In the genomic region with DNA sequence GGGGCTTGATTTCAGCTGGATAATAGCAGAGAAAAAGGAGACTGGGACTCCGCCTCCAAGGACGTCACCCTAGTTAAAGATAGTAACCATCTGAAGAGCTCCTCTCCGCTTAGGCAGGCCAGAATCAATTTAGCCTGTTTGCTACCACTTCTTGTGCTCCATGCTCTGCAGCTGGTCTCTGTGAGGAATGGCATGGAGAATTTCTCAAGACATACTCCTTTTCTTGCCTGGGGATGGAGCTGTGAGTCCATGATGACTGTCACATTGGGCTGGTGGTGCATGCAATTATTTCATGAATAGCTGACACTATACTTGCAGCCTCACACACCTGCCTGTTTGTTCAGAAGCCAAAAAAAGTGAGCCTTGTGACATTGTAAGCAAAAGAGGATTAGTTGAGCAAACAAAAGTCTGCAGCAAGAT, we compare ENCODE assay signal across 9 cellular contexts.
DNase-seq lines count a peak whose midpoint lies in the region; ATAC-seq and TF ChIP-seq lines count a peak whose summit lies in the region.
"Had no signal": no experiment of that assay in that cellular context is flagged by ENCODE, and none has a peak within 500 bp of the region (broad histone marks: within the 10 kb centered on the region; RNA-seq: fewer than 3 reads in every experiment).

No MANE protein-coding gene starts in this region.

- peak overlapping the region; percentile 69 to 77 (median 71) for H3K27ac ChIP-seq in gastrocnemius medialis

- peaks cover 7% of the 10 kb centered on the region for H3K4me1 Mint-ChIP-seq in activated CD4-positive, alpha-beta T cell treated with anti-CD3 and anti-CD28 coated beads for 36 hours

- H3K4me3 Mint-ChIP-seq in activated CD4-positive, alpha-beta T cell treated with anti-CD3 and anti-CD28 coated beads for 36 hours: no peak overlapping the region
- H3K4me3 Mint-ChIP-seq: CD8-positive, alpha-beta memory T cell had no signal

- POLR2A ChIA-PET in activated CD4-positive, alpha-beta T cell treated with anti-CD3 and anti-CD28 coated beads for 36 hours (lab: Charles Lee): no interaction called here

- no peaks in the 10 kb centered on the region for H3K9me3 ChIP-seq in gastrocnemius medialis

- no peaks in the 10 kb centered on the region for H3K27me3 ChIP-seq in gastrocnemius medialis

- peak; percentile 30 for ATAC-seq in activated CD4-positive, alpha-beta T cell treated with anti-CD3 and anti-CD28 coated beads for 36 hours
- peak; percentile 89 to 90 for ATAC-seq in gastrocnemius medialis
- ATAC-seq in GM18858 (IDR thresholded peaks at IDR 0.05; ENCODE audit: unreplicated experiment): no peak

- no peak overlapping the region for H3K27ac Mint-ChIP-seq in activated CD4-positive, alpha-beta T cell treated with anti-CD3 and anti-CD28 coated beads for 36 hours

- CTCF ChIA-PET in activated CD4-positive, alpha-beta T cell treated with anti-CD3 and anti-CD28 coated beads for 36 hours (lab: Charles Lee): interaction anchor here (0.6 to 2.9 kb wide), 15 partner anchors 9 to 263 kb away, joined by 3 to 20 read pairs (median 3); no protein-coding TSS in a partner anchor

- in situ Hi-C loops in gastrocnemius medialis (cut with MboI; ENCODE audit: low sequenced_read_pairs in 4 of 4): loop anchor here in 1 of 4 donors (25.0 kb wide), 1 partner anchor 532 kb away; no protein-coding TSS in a partner anchor

- TF ChIP-seq POLR2A in gastrocnemius medialis (IDR thresholded peaks at IDR 0.05): no peak

- H3K4me3 ChIP-seq in choroid plexus epithelial cell (ENCODE audit: low read depth, low read length) (no peak overlapping the region), gastrocnemius medialis (no peak overlapping the region)

- DNase-seq in activated CD4-positive, alpha-beta T cell treated with anti-CD3 and anti-CD28 coated beads for 36 hours: peak; percentile 22
- DNase-seq in activated CD4-positive, alpha-beta T cell treated with anti-CD3 and anti-CD28 coated beads, Interleukin-2, amount 50 U/mL, for 48 hours: no peak
- DNase-seq in NCI-H2171 (lab: John Stamatoyannopoulos, UW) (peak; percentile 27), choroid plexus epithelial cell (ENCODE audit: low read depth) (peak; percentile 70), gastrocnemius medialis (peak; percentile 38 to 57), GM20000 (ENCODE audit: low spot score) (no peak), NCI-H226 (no peak)
- DNase-seq: CD8-positive, alpha-beta memory T cell had no signal

- intact Hi-C loops in activated CD4-positive, alpha-beta T cell treated with anti-CD3 and anti-CD28 coated beads for 36 hours (cut with DNase I, micrococcal nuclease): no loop called here
- intact Hi-C loops in gastrocnemius medialis (cut with DNase I; ENCODE audit: low total_unique reads): no loop called here

- TF ChIP-seq CTCF in choroid plexus epithelial cell (conservative IDR thresholded peaks at IDR 0.05; ENCODE audit: low read depth, low read length): peak; percentile 47
- TF ChIP-seq CTCF in gastrocnemius medialis (IDR thresholded peaks at IDR 0.05 in 4 of 5, conservative IDR thresholded peaks at IDR 0.05 in 1 of 5): peak in 1 of 5 experiments; percentile 25
- no peak for TF ChIP-seq CTCF in GM20000 (IDR thresholded peaks at IDR 0.05; ENCODE audit: extremely low read depth, missing control alignments)

- H3K9me3 Mint-ChIP-seq in activated CD4-positive, alpha-beta T cell treated with anti-CD3 and anti-CD28 coated beads for 36 hours (ENCODE audit: low read depth): peaks cover 7% of the 10 kb centered on the region

- no peaks in the 10 kb centered on the region for H3K36me3 Mint-ChIP-seq in activated CD4-positive, alpha-beta T cell treated with anti-CD3 and anti-CD28 coated beads for 36 hours (ENCODE audit: low read depth)

- H3K36me3 ChIP-seq in gastrocnemius medialis: no peaks in the 10 kb centered on the region

- H3K27me3 Mint-ChIP-seq in activated CD4-positive, alpha-beta T cell treated with anti-CD3 and anti-CD28 coated beads for 36 hours: no peaks in the 10 kb centered on the region
- H3K27me3 Mint-ChIP-seq: CD8-positive, alpha-beta memory T cell had no signal

- peaks cover 15 to 19% of the 10 kb centered on the region in 2 donors for H3K4me1 ChIP-seq in gastrocnemius medialis

Comparison
In these comparisons a context has a peak if more than half of its experiments do, and no peak if none do; other contexts are left out.
1. DNase-seq: peak in activated CD4-positive, alpha-beta T cell treated with anti-CD3 and anti-CD28 coated beads for 36 hours (single experiment), NCI-H2171 (single experiment), choroid plexus epithelial cell (single experiment) and gastrocnemius medialis (2 of 2); none in activated CD4-positive, alpha-beta T cell treated with anti-CD3 and anti-CD28 coated beads, Interleukin-2, amount 50 U/mL, for 48 hours (0 of 2), GM20000 (single experiment) and NCI-H226 (single experiment).